10 cellular contexts compared by ENCODE assay signal in the genomic region with DNA sequence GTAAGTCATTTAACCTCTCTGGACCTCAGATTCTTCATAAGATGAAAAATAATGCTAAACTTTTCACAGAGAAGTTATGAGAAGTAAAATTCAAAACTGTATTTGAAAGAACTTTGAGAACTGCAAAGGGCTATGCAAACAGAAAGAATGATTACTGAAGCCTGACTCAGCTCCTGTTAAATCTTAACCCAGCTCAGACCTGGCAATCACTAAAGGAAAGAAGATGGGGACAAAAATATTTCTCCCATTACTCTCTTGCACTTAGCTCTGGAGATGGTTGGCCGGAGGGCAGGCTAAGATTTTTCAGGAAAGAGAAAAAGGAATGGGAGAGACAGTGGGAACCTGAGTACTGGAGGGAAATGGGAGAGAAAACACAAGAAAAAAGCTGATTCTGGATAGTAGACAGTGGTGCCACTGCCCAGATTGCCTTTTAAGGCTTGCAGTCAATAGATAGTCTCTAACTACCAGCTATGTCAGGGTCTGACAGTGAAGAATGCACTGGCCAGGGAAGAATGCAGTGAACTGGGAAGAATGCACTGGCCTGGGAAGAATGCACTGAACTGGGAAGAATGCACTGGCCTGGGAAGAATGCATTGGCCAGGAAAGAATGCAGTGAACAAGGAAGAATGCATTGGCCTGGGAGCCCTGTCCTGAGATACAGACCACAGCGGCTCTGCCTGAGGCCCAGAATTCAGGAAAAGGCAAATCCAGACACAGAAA. TPM values are rescaled to one million over a fixed set of nuclear protein-coding genes. Genes with fewer than 3 reads are reported as not detected.
DNase-seq lines count a peak whose midpoint lies in the region; FAIRE-seq and TF ChIP-seq lines count a peak whose summit lies in the region.
"Had no signal": no experiment of that assay in that cellular context is flagged by ENCODE, and none has a peak within 500 bp of the region (broad histone marks: within the 10 kb centered on the region; RNA-seq: fewer than 3 reads in every experiment).

No MANE protein-coding gene starts in this region.

- no peak overlapping the region for H2BK120ac ChIP-seq in H1 (replicated peaks; ENCODE audit: low read depth, low read length)

- H2BK5ac ChIP-seq in H1 (ENCODE audit: low read depth, low read length), result no peak overlapping the region

- H3K4me2 ChIP-seq in H1 (ENCODE audit: insufficient read depth in 1 of 2, low read depth in 2 of 2, low read length in 2 of 2) (no peak overlapping the region), smooth muscle cell (no peak overlapping the region)

- no peak overlapping the region for H2BK20ac ChIP-seq in H1 (ENCODE audit: low read length)

- H3K4me1 ChIP-seq in H1 (replicated peaks in 1 of 4; ENCODE audit: control insufficient read depth in 3 of 4, insufficient read depth in 4 of 4, low read length in 3 of 4) (no peaks in the 10 kb centered on the region), smooth muscle cell (ENCODE audit: low read depth) (no peaks in the 10 kb centered on the region)
- H3K4me1 ChIP-seq: BE2C had no signal

- POLR2A ChIA-PET in activated CD4-positive, alpha-beta T cell treated with anti-CD3 and anti-CD28 coated beads, Interleukin-2, amount 10 ng/mL, durations not matched to agents 7 days and 5 days (lab: Charles Lee), result interaction anchor here (0.8 kb wide), 1 partner anchor 10 kb away, joined by 3 read pairs; no protein-coding TSS in a partner anchor
- POLR2A ChIA-PET in H1 (lab: Charles Lee; ENCODE audit: partially characterized antibody), result interaction anchor here (0.9 to 1.5 kb wide), 3 partner anchors 25 to 118 kb away, joined by 3 read pairs; a partner anchor contains a TSS

- H2BK12ac ChIP-seq in H1 (ENCODE audit: low read depth, low read length), result no peak overlapping the region; the same call in 1 of the 2 replicates

- H3K36me3 ChIP-seq in H1 (ENCODE audit: control insufficient read depth in 2 of 4, insufficient read depth in 4 of 4, low read length in 3 of 4), result no peaks in the 10 kb centered on the region
- no peaks in the 10 kb centered on the region for H3K36me3 ChIP-seq in smooth muscle cell (ENCODE audit: low read depth)
- H3K36me3 ChIP-seq: BE2C had no signal

- no peak for TF ChIP-seq CTCF in H1 (IDR thresholded peaks at IDR 0.05; ENCODE audit: control extremely low read depth in 1 of 3, insufficient read depth in 1 of 3, low read depth in 1 of 3, low read length in 3 of 3)
- TF ChIP-seq CTCF in smooth muscle cell (IDR thresholded peaks at IDR 0.05; ENCODE audit: borderline replicate concordance, insufficient read depth, poor library complexity, severe bottlenecking), result no peak

- H4K20me1 ChIP-seq in H1 (replicated peaks in 1 of 2; ENCODE audit: control insufficient read depth in 1 of 2, insufficient read depth in 2 of 2, low read length in 2 of 2) (no peaks in the 10 kb centered on the region), smooth muscle cell (ENCODE audit: low read depth) (no peaks in the 10 kb centered on the region)

- TF ChIP-seq POLR2A in H1 (IDR thresholded peaks at IDR 0.05; ENCODE audit: control extremely low read depth in 1 of 2, low read depth in 2 of 2, low read length in 2 of 2), result no peak

- H3K14ac ChIP-seq in H1 (ENCODE audit: insufficient read length), result no peak overlapping the region

- H3K27ac ChIP-seq in H1 (ENCODE audit: low read depth, low read length) (no peak overlapping the region), smooth muscle cell (ENCODE audit: low read depth) (peak overlapping the region; percentile 23)
- H3K27ac ChIP-seq: HL-60 had no signal

- DNase-seq in activated CD4-positive, alpha-beta T cell treated with anti-CD3 and anti-CD28 coated beads, Interleukin-2, amount 10 ng/mL, durations not matched to agents 7 days and 5 days, result no peak
- DNase-seq in activated CD4-positive, alpha-beta T cell treated with anti-CD3 and anti-CD28 coated beads, Interleukin-2, amount 50 U/mL, for 48 hours, result no peak
- DNase-seq in HS-27A (ENCODE audit: low read depth) (peak; percentile 36), H1 (ENCODE audit: low read depth in 1 of 2, low spot score in 2 of 2) (no peak), smooth muscle cell (lab: John Stamatoyannopoulos, UW; ENCODE audit: unreplicated experiment) (no peak), NCI-H510A (lab: John Stamatoyannopoulos, UW) (no peak), KG1 (lab: John Stamatoyannopoulos, UW) (no peak), GM19239 (ENCODE audit: insufficient read length, low spot score) (no peak)
- DNase-seq: BE2C had no signal

- no peak overlapping the region for H3K18ac ChIP-seq in H1 (ENCODE audit: extremely low read depth, low read length)

- no peak overlapping the region for H3K56ac ChIP-seq in H1 (replicated peaks; ENCODE audit: insufficient read length, low read depth, low read length)

- H3K9ac ChIP-seq in H1 (replicated peaks in 1 of 4; ENCODE audit: extremely low read depth in 1 of 4, low read depth in 3 of 4, low read length in 3 of 4), result no peak overlapping the region
- no peak overlapping the region for H3K9ac ChIP-seq in smooth muscle cell (ENCODE audit: low read depth)

- H4K8ac ChIP-seq in H1 (ENCODE audit: extremely low read depth, insufficient read depth, low read length), result no peak overlapping the region

- H3K27me3 Mint-ChIP-seq in activated CD4-positive, alpha-beta T cell treated with anti-CD3 and anti-CD28 coated beads, Interleukin-2, amount 10 ng/mL, durations not matched to agents 7 days and 5 days, result no peaks in the 10 kb centered on the region

- H3K4me3 ChIP-seq in H1 (ENCODE audit: extremely low read depth in 1 of 4, insufficient read depth in 2 of 4, low read depth in 3 of 4, low read length in 4 of 4), result no peak overlapping the region
- peak overlapping the region; percentile 0 for H3K4me3 ChIP-seq in smooth muscle cell

- H3K27ac Mint-ChIP-seq in activated CD4-positive, alpha-beta T cell treated with anti-CD3 and anti-CD28 coated beads, Interleukin-2, amount 10 ng/mL, durations not matched to agents 7 days and 5 days, result peak overlapping the region; percentile 87

- no peak for TF ChIP-seq RAD21 in H1 (IDR thresholded peaks at IDR 0.05 in 1 of 2, conservative IDR thresholded peaks at IDR 0.05 in 1 of 2; ENCODE audit: low read depth in 2 of 2, low read length in 2 of 2)

- H3K79me2 ChIP-seq in H1 (ENCODE audit: control insufficient read depth in 1 of 2, insufficient read depth in 2 of 2, low read length in 2 of 2), result no peaks in the 10 kb centered on the region
- H3K79me2 ChIP-seq in smooth muscle cell (ENCODE audit: low read depth), result no peaks in the 10 kb centered on the region

- no peak overlapping the region for H3K4me3 Mint-ChIP-seq in activated CD4-positive, alpha-beta T cell treated with anti-CD3 and anti-CD28 coated beads, Interleukin-2, amount 10 ng/mL, durations not matched to agents 7 days and 5 days

- H4K91ac ChIP-seq in H1 (replicated peaks; ENCODE audit: insufficient read length, low read length), result no peak overlapping the region

- H3K23me2 ChIP-seq in H1 (ENCODE audit: low read depth, low read length), result no peaks in the 10 kb centered on the region

- CTCF ChIA-PET in activated CD4-positive, alpha-beta T cell treated with anti-CD3 and anti-CD28 coated beads, Interleukin-2, amount 10 ng/mL, durations not matched to agents 7 days and 5 days (lab: Charles Lee), result interaction anchor here (0.6 to 4.7 kb wide), 6 partner anchors 10 to 514 kb away, joined by 3 to 14 read pairs (median 4); no protein-coding TSS in a partner anchor
- CTCF ChIA-PET in H1 (lab: Charles Lee; ENCODE audit: partially characterized antibody), result interaction anchor here (0.6 to 3.3 kb wide), 5 partner anchors 13 to 1136 kb away, joined by 3 to 18 read pairs (median 6); no protein-coding TSS in a partner anchor

- H2AFZ ChIP-seq in H1 (ENCODE audit: low read length) (no peak overlapping the region), smooth muscle cell (ENCODE audit: low read depth) (no peak overlapping the region)

- H2BK15ac ChIP-seq in H1 (ENCODE audit: low read length), result no peak overlapping the region

- peaks cover 51% of the 10 kb centered on the region for H3K4me1 Mint-ChIP-seq in activated CD4-positive, alpha-beta T cell treated with anti-CD3 and anti-CD28 coated beads, Interleukin-2, amount 10 ng/mL, durations not matched to agents 7 days and 5 days

- no peaks in the 10 kb centered on the region for H3K79me1 ChIP-seq in H1 (ENCODE audit: low read depth, low read length)

- peaks cover 18% of the 10 kb centered on the region for H3K36me3 Mint-ChIP-seq in activated CD4-positive, alpha-beta T cell treated with anti-CD3 and anti-CD28 coated beads, Interleukin-2, amount 10 ng/mL, durations not matched to agents 7 days and 5 days (ENCODE audit: low read depth)

- no peaks in the 10 kb centered on the region for H3K9me3 ChIP-seq in H1 (ENCODE audit: insufficient read depth in 2 of 2, low read depth in 1 of 2, low read length in 1 of 2)
- no peaks in the 10 kb centered on the region for H3K9me3 ChIP-seq in smooth muscle cell (replicated peaks; ENCODE audit: low read depth)
- H3K9me3 ChIP-seq: BE2C had no signal

- 90% methylated on average over 2 of the region's 2 CpGs; no CpG with 5 or more reads in 1 of the 2 experiments for WGBS in H1 (ENCODE audit: extremely low coverage in 1 of 2, insufficient coverage in 1 of 2, insufficient read length in 1 of 2, insufficient replicate concordance in 2 of 2, low coverage in 1 of 2, low lambda C conversion rate in 2 of 2, missing lambda C conversion rate in 1 of 2), 2 experiments
- WGBS in smooth muscle cell (ENCODE audit: low lambda C conversion rate), result 60% methylated on average over 2 of the region's 2 CpGs

- H3K27me3 ChIP-seq in H1 (replicated peaks in 1 of 4; ENCODE audit: control insufficient read depth in 3 of 4, extremely low read depth in 1 of 4, insufficient read depth in 3 of 4, low read length in 3 of 4), result no peaks in the 10 kb centered on the region
- H3K27me3 ChIP-seq in smooth muscle cell (ENCODE audit: low read depth), result no peaks in the 10 kb centered on the region
- H3K27me3 ChIP-seq: BE2C had no signal

- peaks cover 5% of the 10 kb centered on the region for H3F3A ChIP-seq in smooth muscle cell (ENCODE audit: low read depth)

- no peak overlapping the region for H2AK5ac ChIP-seq in H1 (ENCODE audit: low read depth, low read length)

- no peak overlapping the region for H4K5ac ChIP-seq in H1 (ENCODE audit: insufficient read length, low read depth, low read length)

- H3K9me3 Mint-ChIP-seq in activated CD4-positive, alpha-beta T cell treated with anti-CD3 and anti-CD28 coated beads, Interleukin-2, amount 10 ng/mL, durations not matched to agents 7 days and 5 days, result peaks cover 14% of the 10 kb centered on the region

- FAIRE-seq in H1 (lab: Jason Lieb, UNC) (no peak), GM19239 (lab: Jason Lieb, UNC) (no peak)

- H3K23ac ChIP-seq in H1 (ENCODE audit: insufficient read length), result no peak overlapping the region

- no peak for TF ChIP-seq EP300 in H1 (IDR thresholded peaks at IDR 0.05; ENCODE audit: borderline replicate concordance in 1 of 2, low read depth in 2 of 2, low read length in 2 of 2)

- H3K4ac ChIP-seq in H1 (replicated peaks; ENCODE audit: insufficient read length, low read depth, low read length), result no peak overlapping the region

RNA-seq across cellular contexts. Expression of a gene that starts 25.2 kb away (rescaled TPM):
- 10 to 100 TPM; 43.2 to 55.7 TPM for total RNA-seq in activated CD4-positive, alpha-beta T cell treated with anti-CD3 and anti-CD28 coated beads, Interleukin-2, amount 10 ng/mL, durations not matched to agents 7 days and 5 days
- 46.0 and 52.1 TPM in 2 replicates for total RNA-seq in H1 (2021; fragmentation: NEBNext Ultra II Directional; extraction: Animal tissue kit (Norgen Biotek cat#: 25700))
- polyA plus RNA-seq in H1 (2011; rRNA removed) (25.2 and 30.8 TPM in 2 replicates), smooth muscle cell (46.1 and 70.3 TPM in 2 replicates)
- 34.9 TPM for polyA plus RNA-seq in H1 (2011; cell fraction: cytosol; rRNA removed)
- 64.9 TPM for polyA plus RNA-seq in H1 (2011; cell fraction: nucleus; rRNA removed)
- polyA plus RNA-seq in H1 (2012, experiment 1 of 2), result 24.5 to 33.5 TPM (median 30.2 TPM) in 4 replicates
- polyA plus RNA-seq in H1 (2012, experiment 2 of 2), result 2.1 TPM
- polyA plus RNA-seq in H1 (2013, experiment 1 of 2), result 36.3 TPM
- polyA plus RNA-seq in H1 (2013, experiment 2 of 2), result 40.1 TPM
- 140 and 161 TPM in 2 replicates for polyA minus RNA-seq in H1 (2011; rRNA and poly(A)+ RNA removed)
- polyA minus RNA-seq in H1 (2011; cell fraction: cytosol; rRNA and poly(A)+ RNA removed), result 47.6 TPM
- 155 TPM for polyA minus RNA-seq in H1 (2011; cell fraction: nucleus; rRNA and poly(A)+ RNA removed)
- total RNA-seq in smooth muscle cell, result 103 and 105 TPM in 2 replicates
